In the genomic region with DNA sequence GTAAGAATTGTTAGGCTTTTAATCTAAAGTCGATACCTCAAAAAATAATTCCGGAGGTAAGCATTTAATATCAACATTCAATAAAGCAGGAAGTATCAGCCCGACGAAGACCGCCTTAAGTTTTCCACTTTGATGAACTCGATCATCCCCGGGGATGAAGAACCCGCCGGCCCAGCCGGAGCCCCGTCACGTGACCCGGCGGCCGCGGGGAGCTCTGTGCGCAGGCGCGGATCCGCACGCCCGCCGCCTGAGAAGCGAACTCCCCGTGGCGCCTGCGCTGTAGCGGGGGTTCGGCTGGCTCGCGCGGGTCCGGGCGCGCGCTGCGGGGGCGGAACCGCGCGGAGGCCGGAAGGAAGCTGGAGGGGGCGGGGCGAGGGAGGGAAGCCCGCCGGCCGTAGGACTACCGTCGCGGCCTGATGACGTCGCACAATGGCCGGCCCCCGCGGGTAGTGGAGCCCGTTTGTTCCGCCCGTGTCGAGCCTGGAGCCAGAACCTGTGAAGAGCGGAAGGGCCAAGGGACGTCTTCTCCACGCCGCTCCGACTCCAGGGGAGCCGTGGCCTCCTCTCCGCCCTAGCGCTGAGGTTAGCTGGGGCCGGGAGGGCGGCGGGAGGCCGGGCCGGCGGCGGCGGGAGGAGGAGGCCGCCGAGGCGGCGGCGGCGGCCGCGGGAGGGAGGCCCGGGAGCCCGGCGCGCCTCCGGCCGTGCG, we compare ENCODE assay signal across 8 cellular contexts. TPM values are rescaled to one million over a fixed set of nuclear protein-coding genes. Genes with fewer than 3 reads are reported as not detected.
DNase-seq lines count a peak whose midpoint lies in the region; ATAC-seq and TF ChIP-seq lines count a peak whose summit lies in the region.

Gene ZC3H18, plus strand, starts transcription at position 419 of the 706 bp plus-strand sequence. CDS start 6,721 bp downstream, outside the sequence.

- peak within 1 kb of the TSS; percentile 81 for H3K4me3 Mint-ChIP-seq in activated naive CD4-positive, alpha-beta T cell treated with anti-CD3 and anti-CD28 coated beads for 36 hours

- peak within 1 kb of the TSS; percentile 90 for H3K4me3 ChIP-seq in HFF-Myc (replicated peaks; ENCODE audit: low read depth, low read length)
- H3K4me3 ChIP-seq in NB4 (ENCODE audit: low read depth, low read length): peak within 1 kb of the TSS; percentile 98
- peak within 1 kb of the TSS; percentile 58 to 95 for H3K4me3 ChIP-seq in gastroesophageal sphincter
- H3K4me3 ChIP-seq in neutrophil (ENCODE audit: low read depth in 1 of 2, low read length in 1 of 2): peak within 1 kb of the TSS; percentile 87 to 91

- CTCF ChIA-PET in activated naive CD4-positive, alpha-beta T cell treated with anti-CD3 and anti-CD28 coated beads for 36 hours (lab: Charles Lee): interaction anchor here (0.8 to 2.2 kb wide), 4 partner anchors 9 to 134 kb away, joined by 3 to 10 read pairs (median 4); no protein-coding TSS in a partner anchor

- H3K27me3 Mint-ChIP-seq in activated naive CD4-positive, alpha-beta T cell treated with anti-CD3 and anti-CD28 coated beads for 36 hours (ENCODE audit: low read depth): no peaks in the 10 kb centered on the region

- peaks cover 0 to 23% of the 10 kb centered on the region in 2 donors for H3K36me3 ChIP-seq in gastroesophageal sphincter
- H3K36me3 ChIP-seq in neutrophil: peaks cover 28% of the 10 kb centered on the region

- H3K27ac Mint-ChIP-seq in activated naive CD4-positive, alpha-beta T cell treated with anti-CD3 and anti-CD28 coated beads for 36 hours: peak within 1 kb of the TSS; percentile 84

- H3K27me3 ChIP-seq in gastroesophageal sphincter (no peaks in the 10 kb centered on the region), neutrophil (no peaks in the 10 kb centered on the region)

- TF ChIP-seq CTCF in HFF-Myc (IDR thresholded peaks at IDR 0.05; ENCODE audit: low read depth, low read length, missing control alignments) (no peak), NB4 (IDR thresholded peaks at IDR 0.05; ENCODE audit: low read depth, low read length) (no peak), gastroesophageal sphincter (IDR thresholded peaks at IDR 0.05) (no peak), neutrophil (IDR thresholded peaks at IDR 0.05) (no peak)

- DNase-seq in GDM1 (lab: John Stamatoyannopoulos, UW) (peak; percentile 84), HFF-Myc (ENCODE audit: extremely low read depth, low read depth) (peak; percentile 71), NB4 (ENCODE audit: low read depth) (peak; percentile 97), SK-N-DZ (ENCODE audit: low spot score) (peak; percentile 93), substantia nigra (lab: John Stamatoyannopoulos, UW) (peak; percentile 43 to 98 (median 90))
- DNase-seq in activated naive CD4-positive, alpha-beta T cell treated with anti-CD3 and anti-CD28 coated beads for 36 hours: peak; percentile 97

- H3K9me3 Mint-ChIP-seq in activated naive CD4-positive, alpha-beta T cell treated with anti-CD3 and anti-CD28 coated beads for 36 hours: no peaks in the 10 kb centered on the region

- H3K4me1 Mint-ChIP-seq in activated naive CD4-positive, alpha-beta T cell treated with anti-CD3 and anti-CD28 coated beads for 36 hours (ENCODE audit: low read depth): peaks cover 41% of the 10 kb centered on the region

- peak within 1 kb of the TSS; percentile 35 to 92 (median 88) for H3K27ac ChIP-seq in gastroesophageal sphincter
- H3K27ac ChIP-seq in neutrophil: peak within 1 kb of the TSS; percentile 93
- H3K27ac ChIP-seq in substantia nigra (ENCODE audit: low read depth, low read length, poor library complexity, severe bottlenecking): peak within 1 kb of the TSS; percentile 81

- no peaks in the 10 kb centered on the region for H3K9me3 ChIP-seq in gastroesophageal sphincter
- H3K9me3 ChIP-seq in neutrophil: no peaks in the 10 kb centered on the region

- TF ChIP-seq EP300 in gastroesophageal sphincter (IDR thresholded peaks at IDR 0.05): no peak

- intact Hi-C loops in activated naive CD4-positive, alpha-beta T cell treated with anti-CD3 and anti-CD28 coated beads for 36 hours (cut with micrococcal nuclease): loop anchor here (1.0 to 10.0 kb wide), 7 partner anchors 81 to 795 kb away; partner anchors contain the start of genes CYBA, MVD, PIEZO1 and SNAI3

- TF ChIP-seq POLR2A in NB4 (IDR thresholded peaks at IDR 0.05; ENCODE audit: extremely low read depth, insufficient read length) (peak; percentile 69), gastroesophageal sphincter (IDR thresholded peaks at IDR 0.05) (peak; percentile 43 to 72)

- peak; percentile 99 for ATAC-seq in gastroesophageal sphincter

- H3K36me3 Mint-ChIP-seq in activated naive CD4-positive, alpha-beta T cell treated with anti-CD3 and anti-CD28 coated beads for 36 hours (ENCODE audit: low read depth): peaks cover 3% of the 10 kb centered on the region

- 0% methylated on average over 6 of the region's 90 CpGs; no CpG with 5 or more reads in 1 of the 2 donors for WGBS in gastroesophageal sphincter (ENCODE audit: low coverage in 1 of 2), 2 donors

- H3K4me1 ChIP-seq in gastroesophageal sphincter (peaks cover 2 to 34% (median 20%) of the 10 kb centered on the region in 3 donors), neutrophil (ENCODE audit: control insufficient read depth in 1 of 2, insufficient read depth in 1 of 2, low read depth in 1 of 2, low read length in 1 of 2) (peaks cover 24 to 26% of the 10 kb centered on the region in 2 experiments)

RNA-seq across cellular contexts. Expression of gene ZC3H18, which starts in this region (rescaled TPM):
- 24.7 and 26.3 TPM in 2 replicates for polyA plus RNA-seq in SK-N-DZ (2014; cell fraction: cytosol; rRNA removed)
- 41.5 and 57.7 TPM in 2 replicates for polyA plus RNA-seq in SK-N-DZ (2014; cell fraction: nucleus; rRNA removed)
- total RNA-seq in activated naive CD4-positive, alpha-beta T cell treated with anti-CD3 and anti-CD28 coated beads for 36 hours: 10 to 100 TPM; 55.8 to 58.5 TPM
- total RNA-seq in gastroesophageal sphincter: 10 to 100 TPM; 15.8 to 40.6 (median 23.3) TPM

Comparison
In these comparisons a context has a peak if more than half of its experiments do, and no peak if none do; other contexts are left out.
1. Peak in every context shown above with its lines: DNase-seq, ATAC-seq, H3K4me3 ChIP-seq and H3K27ac ChIP-seq.